18 cellular contexts compared by ENCODE assay signal in the genomic region with DNA sequence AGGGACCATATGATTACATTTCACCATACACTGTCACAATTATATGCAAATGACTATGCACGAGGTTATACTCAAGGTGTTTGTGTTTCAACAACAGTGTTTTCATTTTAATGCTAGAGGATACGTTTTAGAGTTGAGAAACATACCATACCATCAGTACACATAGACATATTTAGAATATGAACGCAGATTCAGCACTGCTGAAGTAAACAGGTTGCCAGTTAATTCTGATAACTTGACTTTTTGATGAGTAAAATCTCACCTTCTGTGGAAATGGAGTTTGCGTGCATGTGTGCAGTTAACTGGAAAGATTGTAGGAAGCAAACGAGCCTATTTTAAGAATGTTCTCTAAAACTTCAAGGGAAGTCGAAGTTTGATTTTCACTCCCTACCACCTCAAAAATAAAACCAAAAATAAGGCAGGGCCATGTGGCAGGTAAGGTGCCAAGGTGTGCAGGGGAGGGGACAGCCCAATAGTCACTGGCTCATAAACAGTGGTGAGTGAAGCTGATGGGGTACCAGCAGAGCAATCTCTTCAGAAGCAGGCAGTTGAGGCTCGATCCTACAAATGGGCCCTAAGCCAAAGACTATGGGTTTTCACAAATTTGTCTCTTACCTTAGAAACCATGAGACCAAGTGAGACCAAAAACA.
DNase-seq lines count a peak whose midpoint lies in the region; ATAC-seq, FAIRE-seq and TF ChIP-seq lines count a peak whose summit lies in the region.
"Had no signal": no experiment of that assay in that cellular context is flagged by ENCODE, and none has a peak within 500 bp of the region (broad histone marks: within the 10 kb centered on the region; RNA-seq: fewer than 3 reads in every experiment).

No MANE protein-coding gene starts in this region.

- H3K27ac Mint-ChIP-seq in activated T-helper 2 cell treated with anti-CD3 and anti-CD28 coated beads, Interferon-gamma antibody, Interleukin-2, Interleukin-4, amounts not matched to agents 10 μg/mL and 5 μg/mL and 100 μg/mL, durations not matched to agents 14 hours and 24 hours and 36 hours, result peak overlapping the region; percentile 59
- peak overlapping the region; percentile 84 for H3K27ac Mint-ChIP-seq in stimulated activated memory B cell treated with anti-CD40 and anti-IgM and Interleukin-4, amounts not matched to agents 10 μg/mL and 1 μg/mL and 100 μg/mL, for 72 hours
- H3K27ac Mint-ChIP-seq: CD8-positive, alpha-beta T cell; GM23338; H9 had no signal

- H3K27me3 Mint-ChIP-seq in activated T-helper 2 cell treated with anti-CD3 and anti-CD28 coated beads, Interferon-gamma antibody, Interleukin-2, Interleukin-4, amounts not matched to agents 10 μg/mL and 5 μg/mL and 100 μg/mL, durations not matched to agents 14 hours and 24 hours and 36 hours (ENCODE audit: low read depth), result peaks cover 6% of the 10 kb centered on the region
- no peaks in the 10 kb centered on the region for H3K27me3 Mint-ChIP-seq in stimulated activated memory B cell treated with anti-CD40 and anti-IgM and Interleukin-4, amounts not matched to agents 10 μg/mL and 1 μg/mL and 100 μg/mL, for 72 hours

- H3K4me1 Mint-ChIP-seq in activated T-helper 2 cell treated with anti-CD3 and anti-CD28 coated beads, Interferon-gamma antibody, Interleukin-2, Interleukin-4, amounts not matched to agents 10 μg/mL and 5 μg/mL and 100 μg/mL, durations not matched to agents 14 hours and 24 hours and 36 hours (ENCODE audit: low read depth), result peaks cover 6% of the 10 kb centered on the region
- peaks cover 13% of the 10 kb centered on the region for H3K4me1 Mint-ChIP-seq in stimulated activated memory B cell treated with anti-CD40 and anti-IgM and Interleukin-4, amounts not matched to agents 10 μg/mL and 1 μg/mL and 100 μg/mL, for 72 hours

- ATAC-seq in stimulated activated memory B cell treated with anti-CD40 and anti-IgM and Interleukin-4, amounts not matched to agents 10 μg/mL and 1 μg/mL and 100 μg/mL, for 72 hours, result peak; percentile 74
- ATAC-seq: A549; CD8-positive, alpha-beta T cell; GM23338 had no signal

- FAIRE-seq in GM12892 (lab: Jason Lieb, UNC), result peak; percentile 30
- peak; percentile 49 for FAIRE-seq in GM19239 (lab: Jason Lieb, UNC)
- FAIRE-seq: A549, D721Med, G401.6 had no signal

- no peak for DNase-seq in GM12892 (ENCODE audit: insufficient read length)
- DNase-seq in GM19239 (ENCODE audit: insufficient read length, low spot score), result no peak
- no peak for DNase-seq in activated T-helper 2 cell treated with anti-CD3 and anti-CD28 coated beads, Interferon-gamma antibody, Interleukin-2, Interleukin-4, amounts not matched to agents 10 μg/mL and 5 μg/mL and 100 μg/mL, durations not matched to agents 14 hours and 24 hours and 36 hours (ENCODE audit: low spot score)
- DNase-seq in cerebellum (ENCODE audit: low spot score), result no peak
- DNase-seq in erythroblast (lab: John Stamatoyannopoulos, UW), result no peak
- no peak for DNase-seq in nucleus accumbens (lab: John Stamatoyannopoulos, UW)
- DNase-seq: BE2C; CD8-positive, alpha-beta T cell; COR-L47; DMS153; DMS79 treated with DMSO at 0.1 percent for 48 hours; EL; H9 had no signal

- TF ChIP-seq POLR2A in GM12892 (IDR thresholded peaks at IDR 0.05; ENCODE audit: low read depth, low read length) (no peak), erythroblast (IDR thresholded peaks at IDR 0.05; ENCODE audit: low read length) (no peak)

- H3K4me3 Mint-ChIP-seq in activated T-helper 2 cell treated with anti-CD3 and anti-CD28 coated beads, Interferon-gamma antibody, Interleukin-2, Interleukin-4, amounts not matched to agents 10 μg/mL and 5 μg/mL and 100 μg/mL, durations not matched to agents 14 hours and 24 hours and 36 hours (ENCODE audit: low read depth), result no peak overlapping the region
- H3K4me3 Mint-ChIP-seq in stimulated activated memory B cell treated with anti-CD40 and anti-IgM and Interleukin-4, amounts not matched to agents 10 μg/mL and 1 μg/mL and 100 μg/mL, for 72 hours, result peak overlapping the region; percentile 3
- H3K4me3 Mint-ChIP-seq: CD8-positive, alpha-beta T cell; GM23338; H9 had no signal

- peaks cover 3% of the 10 kb centered on the region for H3K9me3 Mint-ChIP-seq in activated T-helper 2 cell treated with anti-CD3 and anti-CD28 coated beads, Interferon-gamma antibody, Interleukin-2, Interleukin-4, amounts not matched to agents 10 μg/mL and 5 μg/mL and 100 μg/mL, durations not matched to agents 14 hours and 24 hours and 36 hours
- H3K9me3 Mint-ChIP-seq in stimulated activated memory B cell treated with anti-CD40 and anti-IgM and Interleukin-4, amounts not matched to agents 10 μg/mL and 1 μg/mL and 100 μg/mL, for 72 hours, result peaks cover 2% of the 10 kb centered on the region
- H3K9me3 Mint-ChIP-seq: CD8-positive, alpha-beta T cell; GM23338; H9 had no signal

- intact Hi-C loops in activated T-helper 2 cell treated with anti-CD3 and anti-CD28 coated beads, Interferon-gamma antibody, Interleukin-2, Interleukin-4, amounts not matched to agents 10 μg/mL and 5 μg/mL and 100 μg/mL, durations not matched to agents 14 hours and 24 hours and 36 hours (cut with micrococcal nuclease), result no loop called here

- no peaks in the 10 kb centered on the region for H3K36me3 Mint-ChIP-seq in activated T-helper 2 cell treated with anti-CD3 and anti-CD28 coated beads, Interferon-gamma antibody, Interleukin-2, Interleukin-4, amounts not matched to agents 10 μg/mL and 5 μg/mL and 100 μg/mL, durations not matched to agents 14 hours and 24 hours and 36 hours (ENCODE audit: low read depth)
- H3K36me3 Mint-ChIP-seq in stimulated activated memory B cell treated with anti-CD40 and anti-IgM and Interleukin-4, amounts not matched to agents 10 μg/mL and 1 μg/mL and 100 μg/mL, for 72 hours, result no peaks in the 10 kb centered on the region
- H3K36me3 Mint-ChIP-seq: CD8-positive, alpha-beta T cell had no signal
